Comparison of ENCODE assay signal across 14 cellular contexts in genomic region chr11:117606211-117606610, GRCh38.
DNase-seq lines count a peak whose midpoint lies in the region; ATAC-seq lines count a peak whose summit lies in the region.
"Had no signal": no experiment of that assay in that cellular context is flagged by ENCODE, and none has a peak within 500 bp of the region (broad histone marks: within the 10 kb centered on the region; RNA-seq: fewer than 3 reads in every experiment).

No MANE protein-coding gene starts in this region.

- H3K9me3 Mint-ChIP-seq in activated naive CD4-positive, alpha-beta T cell treated with anti-CD3 and anti-CD28 coated beads, Interleukin-2, amount 50 U/mL, for 72 hours, result no peaks in the 10 kb centered on the region
- no peaks in the 10 kb centered on the region for H3K9me3 Mint-ChIP-seq in stimulated activated naive CD8-positive, alpha-beta T cell treated with anti-CD3 and anti-CD28 coated beads, Interleukin-15, amount 100 ng/mL, for 72 hours

- peak; percentile 79 to 91 for ATAC-seq in activated naive CD4-positive, alpha-beta T cell treated with anti-CD3 and anti-CD28 coated beads, Interleukin-2, amount 50 U/mL, for 72 hours
- ATAC-seq in HG03565 (IDR thresholded peaks at IDR 0.05; ENCODE audit: unreplicated experiment) (peak; percentile 41), GM19452 (IDR thresholded peaks at IDR 0.05; ENCODE audit: unreplicated experiment) (no peak)
- peak; percentile 92 for ATAC-seq in stimulated activated naive CD8-positive, alpha-beta T cell treated with anti-CD3 and anti-CD28 coated beads, Interleukin-15, amount 100 ng/mL, for 72 hours

- peaks cover 12% of the 10 kb centered on the region for H3K27me3 Mint-ChIP-seq in stimulated activated naive CD8-positive, alpha-beta T cell treated with anti-CD3 and anti-CD28 coated beads, Interleukin-15, amount 100 ng/mL, for 72 hours

- DNase-seq in activated naive CD4-positive, alpha-beta T cell treated with anti-CD3 and anti-CD28 coated beads, Interleukin-2, amount 50 U/mL, for 72 hours (ENCODE audit: low spot score in 2 of 2), result peak in 1 of 2 donors; percentile 19
- no peak for DNase-seq in activated naive CD4-positive, alpha-beta T cell treated with Interleukin-2 at 50 U/mL for 16 hours
- DNase-seq in GM19240 (ENCODE audit: insufficient read length, low spot score) (peak; percentile 55), activated gamma-delta T cell (lab: John Stamatoyannopoulos, UW) (no peak), D341Med (ENCODE audit: low spot score) (no peak)
- peak in 1 of 2 donors; percentile 4 for DNase-seq in stimulated activated naive CD8-positive, alpha-beta T cell treated with anti-CD3 and anti-CD28 coated beads, Interleukin-15, amount 100 ng/mL, for 72 hours
- DNase-seq: adrenal gland, GM23248, mammary epithelial cell, NCI-H2227 treated with DMSO at 0.1 percent for 48 hours, Peyer's patch, right lobe of liver had no signal

- peak overlapping the region in 1 of 2 donors; percentile 29 for H3K4me3 Mint-ChIP-seq in stimulated activated naive CD8-positive, alpha-beta T cell treated with anti-CD3 and anti-CD28 coated beads, Interleukin-15, amount 100 ng/mL, for 72 hours

- H3K36me3 Mint-ChIP-seq in activated naive CD4-positive, alpha-beta T cell treated with anti-CD3 and anti-CD28 coated beads, Interleukin-2, amount 50 U/mL, for 72 hours, result no peaks in the 10 kb centered on the region

- H3K4me1 Mint-ChIP-seq in stimulated activated naive CD8-positive, alpha-beta T cell treated with anti-CD3 and anti-CD28 coated beads, Interleukin-15, amount 100 ng/mL, for 72 hours, result peaks cover 37% of the 10 kb centered on the region

- peak overlapping the region in 1 of 2 donors; percentile 11 for H3K27ac Mint-ChIP-seq in activated naive CD4-positive, alpha-beta T cell treated with anti-CD3 and anti-CD28 coated beads, Interleukin-2, amount 50 U/mL, for 72 hours
- H3K27ac Mint-ChIP-seq in stimulated activated naive CD8-positive, alpha-beta T cell treated with anti-CD3 and anti-CD28 coated beads, Interleukin-15, amount 100 ng/mL, for 72 hours, result no peak overlapping the region
